ENCODE assay signal across 23 cellular contexts in genomic region chr6:43942011-43942442, GRCh38.
DNase-seq lines count a peak whose midpoint lies in the region; ATAC-seq and TF ChIP-seq lines count a peak whose summit lies in the region.
"Had no signal": no experiment of that assay in that cellular context is flagged by ENCODE, and none has a peak within 500 bp of the region (broad histone marks: within the 10 kb centered on the region; RNA-seq: fewer than 3 reads in every experiment).

No MANE protein-coding gene starts in this region.

- WGBS in suprapubic skin = 89% methylated on average over 5 of the region's 5 CpGs

- no peak for ATAC-seq in HG03175 (IDR thresholded peaks at IDR 0.05; ENCODE audit: unreplicated experiment)
- ATAC-seq: left lobe of liver; mucosa of descending colon; stimulated activated effector memory CD8-positive, alpha-beta T cell treated with anti-CD3 and anti-CD28 coated beads, Interleukin-12 subunit alpha, Interleukin-12 subunit beta, amount 100 ng/mL, for 72 hours had no signal

- H3K4me3 ChIP-seq in suprapubic skin = no peak overlapping the region
- H3K4me3 ChIP-seq: esophagus muscularis mucosa, mucosa of descending colon, SJSA1, testis had no signal

- H3K27ac ChIP-seq in suprapubic skin = no peak overlapping the region
- H3K27ac ChIP-seq: esophagus muscularis mucosa, neutrophil, SJSA1, testis had no signal

- H3K4me1 ChIP-seq in suprapubic skin = no peaks in the 10 kb centered on the region
- H3K4me1 ChIP-seq: esophagus muscularis mucosa, testis had no signal

- peaks cover 5% of the 10 kb centered on the region for H3K9me3 ChIP-seq in suprapubic skin
- H3K9me3 ChIP-seq: mucosa of descending colon, neutrophil, SJSA1, testis had no signal

- TF ChIP-seq EP300 in suprapubic skin (IDR thresholded peaks at IDR 0.05) = no peak

- no peaks in the 10 kb centered on the region for H3K27me3 ChIP-seq in suprapubic skin
- H3K27me3 ChIP-seq: esophagus muscularis mucosa, neutrophil, SJSA1, testis had no signal

- TF ChIP-seq CTCF in suprapubic skin (IDR thresholded peaks at IDR 0.05) = no peak

- peak; percentile 43 for DNase-seq in activated CD8-positive, alpha-beta memory T cell treated with anti-CD3 and anti-CD28 coated beads for 24 hours
- no peak for DNase-seq in activated CD8-positive, alpha-beta memory T cell treated with anti-CD3 and anti-CD28 coated beads, Interleukin-2, amount 50 U/mL, for 4 hours
- DNase-seq in NCI-H82 (lab: John Stamatoyannopoulos, UW) (peak; percentile 94), left kidney (ENCODE audit: low read depth, low spot score) (peak; percentile 53), suprapubic skin (ENCODE audit: low spot score in 2 of 2) (peak; percentile 35 to 65), NCI-H748 treated with DMSO at 0.1 percent for 48 hours (lab: John Stamatoyannopoulos, UW) (no peak), RPMI8226 (no peak)
- DNase-seq: activated naive CD4-positive, alpha-beta T cell; CD4-positive, alpha-beta T cell; effector CD8-positive, alpha-beta T cell; KG1; mucosa of descending colon; NCI-H1092 treated with DMSO at 0.1 percent for 48 hours; NCI-H526 treated with DMSO at 0.1 percent for 48 hours; retina; stimulated activated CD4-positive, alpha-beta T cell treated with anti-CD3 and anti-CD28 coated beads, Interleukin-15, amount 100 ng/mL, for 24 hours had no signal

- TF ChIP-seq POLR2A in suprapubic skin (IDR thresholded peaks at IDR 0.05) = no peak

- no peaks in the 10 kb centered on the region for H3K36me3 ChIP-seq in suprapubic skin
- H3K36me3 ChIP-seq: esophagus muscularis mucosa, neutrophil, SJSA1 had no signal

Comparison
In these comparisons a context has a peak if more than half of its experiments do, and no peak if none do; other contexts are left out.
1. DNase-seq: peak in activated CD8-positive, alpha-beta memory T cell treated with anti-CD3 and anti-CD28 coated beads for 24 hours (single experiment), NCI-H82 (single experiment), left kidney (single experiment) and suprapubic skin (2 of 2); none in activated CD8-positive, alpha-beta memory T cell treated with anti-CD3 and anti-CD28 coated beads, Interleukin-2, amount 50 U/mL, for 4 hours (single experiment), NCI-H748 treated with DMSO at 0.1 percent for 48 hours (single experiment) and RPMI8226 (single experiment).